In the genomic region with DNA sequence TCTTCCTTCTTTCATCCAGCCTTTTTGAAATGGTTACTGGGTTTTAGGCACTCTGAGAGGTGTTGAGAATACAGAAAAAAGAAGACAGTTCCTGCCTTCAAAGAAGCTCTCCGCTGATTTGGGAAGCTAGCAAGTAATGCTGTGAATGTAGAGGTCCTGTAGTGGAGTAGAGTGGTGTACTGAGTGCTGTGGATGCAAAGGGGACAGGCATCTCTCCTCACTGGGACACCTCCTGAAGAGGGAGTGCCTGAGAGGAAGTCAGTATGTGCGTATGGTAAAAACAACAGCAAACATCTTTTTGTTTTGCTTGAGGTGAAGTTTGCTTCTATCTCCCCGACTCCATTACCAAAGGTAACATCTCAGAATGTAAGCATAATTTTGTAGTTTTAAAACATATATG, we compare ENCODE assay signal across 29 cellular contexts.
"Had no signal": no experiment of that assay in that cellular context is flagged by ENCODE, and none has a peak within 500 bp of the region (broad histone marks: within the 10 kb centered on the region; RNA-seq: fewer than 3 reads in every experiment).

No MANE protein-coding gene starts in this region.

- H3K9me3 ChIP-seq: ovary, psoas muscle, right lobe of liver, sigmoid colon, suprapubic skin, testis, tibial artery, transverse colon, upper lobe of right lung, uterus had no signal

- H3K9me3 Mint-ChIP-seq: natural killer cell; nephron; neural progenitor cell; stimulated activated effector memory CD8-positive, alpha-beta T cell treated with anti-CD3 and anti-CD28 coated beads, Interleukin-12 subunit alpha, Interleukin-12 subunit beta, amount 100 ng/mL, for 72 hours; stimulated activated naive CD8-positive, alpha-beta T cell treated with anti-CD3 and anti-CD28 coated beads, Interleukin-15, amount 100 ng/mL, for 72 hours; type B pancreatic cell had no signal

- H3K79me2 ChIP-seq: parathyroid adenoma had no signal

- H3K27me3 Mint-ChIP-seq: progenitor cell of endocrine pancreas; stimulated activated naive CD8-positive, alpha-beta T cell treated with anti-CD3 and anti-CD28 coated beads, Interleukin-15, amount 100 ng/mL, for 72 hours had no signal

- H3K36me3 Mint-ChIP-seq: natural killer cell had no signal

- FAIRE-seq: small intestine had no signal

- H3K4me1 ChIP-seq: parathyroid adenoma, right lobe of liver, suprapubic skin, testis, transverse colon, upper lobe of right lung had no signal

- H3K4me3 ChIP-seq: neural progenitor cell, ovary, psoas muscle, right lobe of liver, sigmoid colon, suprapubic skin, testis, tibial artery, transverse colon, upper lobe of right lung, uterus had no signal

- H2AFZ ChIP-seq: neural progenitor cell, parathyroid adenoma had no signal

- DNase-seq: natural killer cell; occipital lobe; ovary; posterior cingulate gyrus; psoas muscle; right cardiac atrium; right lobe of liver; sigmoid colon; small intestine; stimulated activated CD4-positive, alpha-beta T cell treated with anti-CD3 and anti-CD28 coated beads, Interleukin-15, amount 100 ng/mL, for 24 hours; stimulated activated CD4-positive, alpha-beta T cell treated with anti-CD3 and anti-CD28 coated beads, Interleukin-2, amount 100 ng/mL, for 24 hours; stimulated activated CD4-positive, alpha-beta T cell treated with anti-CD3 and anti-CD28 coated beads, Interleukin-2, amount 100 ng/mL, for 48 hours; stimulated activated CD4-positive, alpha-beta T cell treated with anti-CD3 and anti-CD28 coated beads, Interleukin-4, amount 100 ng/mL, for 24 hours; stimulated activated naive CD4-positive, alpha-beta T cell; stimulated activated naive CD8-positive, alpha-beta T cell treated with anti-CD3 and anti-CD28 coated beads, Interleukin-15, amount 100 ng/mL, for 72 hours; stimulated activated naive CD8-positive, alpha-beta T cell treated with anti-CD3 and anti-CD28 coated beads, Interleukin-15, Interleukin-2, amounts not matched to agents 100 U/mL and 50 U/mL, for 24 hours; substantia nigra; testis; tibial artery; transverse colon; upper lobe of right lung; uterus had no signal

- H3K9ac ChIP-seq: neural progenitor cell, parathyroid adenoma had no signal

- H3K36me3 ChIP-seq: ovary, right lobe of liver, transverse colon, uterus had no signal

- H3K27me3 ChIP-seq: neural progenitor cell, ovary, right lobe of liver, sigmoid colon, suprapubic skin, testis, tibial artery, transverse colon, upper lobe of right lung, uterus had no signal

- H3K4me1 Mint-ChIP-seq: stimulated activated naive CD8-positive, alpha-beta T cell treated with anti-CD3 and anti-CD28 coated beads, Interleukin-15, amount 100 ng/mL, for 72 hours had no signal

- H3K27ac ChIP-seq: neural progenitor cell, ovary, parathyroid adenoma, psoas muscle, right lobe of liver, sigmoid colon, suprapubic skin, testis, tibial artery, transverse colon, upper lobe of right lung, uterus had no signal

- ATAC-seq: natural killer cell; psoas muscle; right cardiac atrium; right lobe of liver; stimulated activated effector memory CD8-positive, alpha-beta T cell treated with anti-CD3 and anti-CD28 coated beads, Interleukin-12 subunit alpha, Interleukin-12 subunit beta, amount 100 ng/mL, for 72 hours; stimulated activated naive CD8-positive, alpha-beta T cell treated with anti-CD3 and anti-CD28 coated beads, Interleukin-15, amount 100 ng/mL, for 72 hours; stimulated activated naive CD8-positive, alpha-beta T cell treated with anti-CD3 and anti-CD28 coated beads, Interleukin-15, Interleukin-2, amounts not matched to agents 100 U/mL and 50 U/mL, for 24 hours; upper lobe of right lung had no signal

- H3K27ac Mint-ChIP-seq: neural progenitor cell; stimulated activated effector memory CD8-positive, alpha-beta T cell treated with anti-CD3 and anti-CD28 coated beads, Interleukin-12 subunit alpha, Interleukin-12 subunit beta, amount 100 ng/mL, for 72 hours; stimulated activated naive CD8-positive, alpha-beta T cell treated with anti-CD3 and anti-CD28 coated beads, Interleukin-15, amount 100 ng/mL, for 72 hours; type B pancreatic cell had no signal

- H3K4me2 ChIP-seq: neural progenitor cell had no signal

- H3K4me3 Mint-ChIP-seq: natural killer cell; nephron; neural progenitor cell; stimulated activated effector memory CD8-positive, alpha-beta T cell treated with anti-CD3 and anti-CD28 coated beads, Interleukin-12 subunit alpha, Interleukin-12 subunit beta, amount 100 ng/mL, for 72 hours; stimulated activated naive CD8-positive, alpha-beta T cell treated with anti-CD3 and anti-CD28 coated beads, Interleukin-15, amount 100 ng/mL, for 72 hours; type B pancreatic cell had no signal
